Comparison of ENCODE assay signal across 1 cellular context in genomic region chr11:71607520-71608216, GRCh38.
TF ChIP-seq lines count a peak whose summit lies in the region.

No MANE protein-coding gene starts in this region.

TF ChIP-seq in H1, 55 proteins besides CTCF, POLR2A, EP300 and RAD21:
- peak; percentile 56 for TF ChIP-seq EZH2 (IDR thresholded peaks at IDR 0.05; ENCODE audit: low read depth, low read length, severe bottlenecking)
- TF ChIP-seq KDM4A (IDR thresholded peaks at IDR 0.05; ENCODE audit: low read depth, low read length, severe bottlenecking), result peak; percentile 77
- peak; percentile 48 for TF ChIP-seq SUZ12 (IDR thresholded peaks at IDR 0.05; ENCODE audit: low read length)
